In genomic region chr11:62851807-62852522, GRCh38 we compare ENCODE assay signal across 11 cellular contexts. TPM values are rescaled to one million over a fixed set of nuclear protein-coding genes. Genes with fewer than 3 reads are reported as not detected.
A peak's percentile ranks its signal among the peaks of the same experiment; 100 is the strongest.
DNase-seq lines count a peak whose midpoint lies in the region; ATAC-seq and TF ChIP-seq lines count a peak whose summit lies in the region.
"Had no signal": no experiment of that assay in that cellular context is flagged by ENCODE, and none has a peak within 500 bp of the region (broad histone marks: within the 10 kb centered on the region; RNA-seq: fewer than 3 reads in every experiment).

No MANE protein-coding gene starts in this region.

- H3K36me3 Mint-ChIP-seq in CD4-positive, alpha-beta memory T cell, result peaks cover 33 to 50% of the 10 kb centered on the region in 2 donors

- CTCF ChIA-PET in CD4-positive, alpha-beta memory T cell (lab: Charles Lee; ENCODE audit: partially characterized antibody), result no interaction called here

- TF ChIP-seq EP300 in suprapubic skin (IDR thresholded peaks at IDR 0.05), result no peak

- no peak for DNase-seq in CD4-positive, alpha-beta memory T cell
- DNase-seq in lower leg skin (ENCODE audit: low spot score in 2 of 2) (no peak), superior temporal gyrus (ENCODE audit: extremely low spot score) (no peak), suprapubic skin (ENCODE audit: low spot score in 2 of 2) (no peak)
- DNase-seq: caudate nucleus, heart left ventricle, ovary had no signal

- no peaks in the 10 kb centered on the region for H3K9me3 ChIP-seq in CD4-positive, alpha-beta memory T cell (ENCODE audit: control insufficient read depth in 1 of 2, low read length in 2 of 2)
- H3K9me3 ChIP-seq in iPS-20b (ENCODE audit: insufficient read depth, low read depth, low read length) (peaks cover 8% of the 10 kb centered on the region; the same call in 1 of the 2 replicates), suprapubic skin (no peaks in the 10 kb centered on the region)
- H3K9me3 ChIP-seq: heart left ventricle, ovary had no signal

- 45 to 60% methylated on average over 3 of the region's 3 CpGs for WGBS in lower leg skin, 2 donors
- WGBS in suprapubic skin, result 46% methylated on average over 3 of the region's 3 CpGs

- H3K27me3 Mint-ChIP-seq in CD4-positive, alpha-beta memory T cell, result no peaks in the 10 kb centered on the region

- TF ChIP-seq CTCF in lower leg skin (IDR thresholded peaks at IDR 0.05) (no peak), suprapubic skin (IDR thresholded peaks at IDR 0.05) (no peak)

- H3K9ac ChIP-seq in iPS-20b (ENCODE audit: low read depth, low read length), result peak overlapping the region; percentile 100; the same call in 1 of the 2 replicates

- intact Hi-C loops in CD4-positive, alpha-beta memory T cell (cut with micrococcal nuclease), result loop anchor here (10.0 kb wide), 1 partner anchor 297 kb away; no protein-coding TSS in a partner anchor
- intact Hi-C loops in lower leg skin (cut with DNase I; ENCODE audit: low total_unique reads), result loop anchor here (10.0 kb wide), 1 partner anchor 57 kb away; the partner anchor contains the start of gene TMEM223

- H3K27me3 ChIP-seq in CD4-positive, alpha-beta memory T cell (ENCODE audit: insufficient read depth, low read length), result no peaks in the 10 kb centered on the region
- H3K27me3 ChIP-seq in iPS-20b (ENCODE audit: insufficient read depth, low read length) (no peaks in the 10 kb centered on the region), suprapubic skin (no peaks in the 10 kb centered on the region)
- H3K27me3 ChIP-seq: heart left ventricle, ovary had no signal

- TF ChIP-seq POLR2A in GM15510 (IDR thresholded peaks at IDR 0.05; ENCODE audit: borderline replicate concordance, extremely low read depth, insufficient read length) (peak; percentile 26), Raji (IDR thresholded peaks at IDR 0.05; ENCODE audit: insufficient read depth, low read depth, low read length) (0 out of 2 replicates have a peak, but pooled peaks have one; percentile 13), lower leg skin (IDR thresholded peaks at IDR 0.05) (no peak), suprapubic skin (IDR thresholded peaks at IDR 0.05) (no peak)

- no peak for ATAC-seq in GM21390 (IDR thresholded peaks at IDR 0.05; ENCODE audit: unreplicated experiment)
- ATAC-seq: heart left ventricle had no signal

- no peak overlapping the region for H3K4me3 ChIP-seq in CD4-positive, alpha-beta memory T cell (ENCODE audit: low read length in 2 of 2)
- peak overlapping the region; percentile 91 for H3K4me3 ChIP-seq in iPS-20b (ENCODE audit: low read length)
- H3K4me3 ChIP-seq in lower leg skin (ENCODE audit: low read depth, poor library complexity, severe bottlenecking), result no peak overlapping the region
- no peak overlapping the region for H3K4me3 ChIP-seq in suprapubic skin
- H3K4me3 ChIP-seq: heart left ventricle, ovary had no signal

- peaks cover 0 to 8% (median 0%) of the 10 kb centered on the region in 8 donors for H3K9me3 Mint-ChIP-seq in CD4-positive, alpha-beta memory T cell

- peaks cover 41 to 68% (median 52%) of the 10 kb centered on the region in 4 donors for H3K4me1 Mint-ChIP-seq in CD4-positive, alpha-beta memory T cell

- no peak overlapping the region for H3K27ac ChIP-seq in CD4-positive, alpha-beta memory T cell (ENCODE audit: low read depth, low read length)
- no peak overlapping the region for H3K27ac ChIP-seq in iPS-20b (ENCODE audit: low read length)
- no peak overlapping the region for H3K27ac ChIP-seq in suprapubic skin
- H3K27ac ChIP-seq: ovary had no signal

- peaks cover 33% of the 10 kb centered on the region for H3K36me3 ChIP-seq in CD4-positive, alpha-beta memory T cell (ENCODE audit: insufficient read depth, low read length)
- H3K36me3 ChIP-seq in iPS-20b (ENCODE audit: insufficient read depth, low read depth, low read length), result peaks cover 42% of the 10 kb centered on the region
- peaks cover 28% of the 10 kb centered on the region for H3K36me3 ChIP-seq in suprapubic skin
- H3K36me3 ChIP-seq: ovary had no signal

- H3K4me3 Mint-ChIP-seq in CD4-positive, alpha-beta memory T cell, result peak overlapping the region in 5 of 8 donors; percentile 6 to 69 (median 43)

- peaks cover 49% of the 10 kb centered on the region for H3K4me1 ChIP-seq in CD4-positive, alpha-beta memory T cell (ENCODE audit: insufficient read depth, low read length)
- H3K4me1 ChIP-seq in iPS-20b (ENCODE audit: insufficient read depth, low read length) (no peaks in the 10 kb centered on the region), suprapubic skin (peaks cover 38% of the 10 kb centered on the region)

- H3K27ac Mint-ChIP-seq in CD4-positive, alpha-beta memory T cell, result peak overlapping the region; percentile 48 to 93 (median 82)

- POLR2A ChIA-PET in CD4-positive, alpha-beta memory T cell (lab: Charles Lee; ENCODE audit: partially characterized antibody), result interaction anchor here (1.1 to 10.3 kb wide), 10 partner anchors 9 to 278 kb away, joined by 3 to 667 read pairs (median 23); partner anchors contain the start of genes EEF1G, GNG3, LBHD1 and SLC3A2

RNA-seq across cellular contexts. Expression of gene WDR74, which starts 12.6 kb away (rescaled TPM):
- total RNA-seq in CD4-positive, alpha-beta memory T cell, result 10 to 100 TPM; 79.3 to 82.2 TPM
- 10 to 100 TPM; 33.9 to 50.8 TPM for polyA plus RNA-seq in CD4-positive, alpha-beta memory T cell
- total RNA-seq in lower leg skin (10 to 100 TPM; 49.7 to 93.8 (median 64.3) TPM), suprapubic skin (10 to 100 TPM; 63.3 to 79.8 (median 70.3) TPM)

RNA-seq across cellular contexts. Expression of gene TEX54, which starts 19.3 kb away (rescaled TPM):
- not detected for total RNA-seq in CD4-positive, alpha-beta memory T cell
- polyA plus RNA-seq in CD4-positive, alpha-beta memory T cell, result 1 to 10 TPM; 1.3 to 1.9 TPM
- total RNA-seq in lower leg skin (not detected), suprapubic skin (not detected)
- total RNA-seq: heart left ventricle, ovary had no signal
- polyA plus RNA-seq: heart left ventricle, ovary had no signal

RNA-seq across cellular contexts. Expression of gene STX5, which starts 20.1 kb away (rescaled TPM):
- total RNA-seq in CD4-positive, alpha-beta memory T cell, result 10 to 100 TPM; 66.0 to 67.9 TPM
- polyA plus RNA-seq in CD4-positive, alpha-beta memory T cell, result 10 to 100 TPM; 30.4 to 31.8 TPM
- 10 to 100 TPM; 30.0 to 47.4 (median 38.4) TPM for total RNA-seq in lower leg skin
- 10 to 100 TPM; 26.8 to 47.8 (median 43.2) TPM for total RNA-seq in suprapubic skin

RNA-seq across cellular contexts. Expression of gene SLC3A2, which starts 28.7 kb away (rescaled TPM):
- total RNA-seq in CD4-positive, alpha-beta memory T cell, result 100 to 1,000 TPM; 205 to 215 TPM
- polyA plus RNA-seq in CD4-positive, alpha-beta memory T cell, result 100 to 1,000 TPM; 157 to 226 TPM
- total RNA-seq in lower leg skin (100 to 1,000 TPM; 175 to 190 (median 187) TPM), suprapubic skin (100 to 1,000 TPM; 170 to 234 (median 198) TPM)

RNA-seq across cellular contexts. Expression of gene NXF1, which starts 46.7 kb away (rescaled TPM):
- total RNA-seq in CD4-positive, alpha-beta memory T cell, result 100 to 1,000 TPM; 195 to 196 TPM
- 10 to 100 TPM; 75.2 to 83.2 TPM for polyA plus RNA-seq in CD4-positive, alpha-beta memory T cell
- total RNA-seq in lower leg skin, result 100 to 1,000 TPM in 1 of 4 donors, 10 to 100 TPM in 3; 56.6 to 114 (median 79.6) TPM
- 100 to 1,000 TPM in 3 of 4 donors, 10 to 100 TPM in 1; 88.1 to 156 (median 115) TPM for total RNA-seq in suprapubic skin

Comparison
In these comparisons a context has a peak if more than half of its experiments do, and no peak if none do; other contexts are left out.
1. POLR2A ChIP-seq: peak in GM15510 (single experiment) and Raji (single experiment); none in lower leg skin (0 of 2) and suprapubic skin (0 of 2).